Comparison of ENCODE assay signal across 9 cellular contexts in genomic region chr18:12271376-12272235, GRCh38. TPM values are rescaled to one million over a fixed set of nuclear protein-coding genes. Genes with fewer than 3 reads are reported as not detected.
DNase-seq lines count a peak whose midpoint lies in the region; ATAC-seq and TF ChIP-seq lines count a peak whose summit lies in the region.
"Had no signal": no experiment of that assay in that cellular context is flagged by ENCODE, and none has a peak within 500 bp of the region (broad histone marks: within the 10 kb centered on the region; RNA-seq: fewer than 3 reads in every experiment).

No MANE protein-coding gene starts in this region.

- peaks cover 17% of the 10 kb centered on the region for H3K27me3 Mint-ChIP-seq in activated T-cell treated with anti-CD3 and anti-CD28 coated beads, Interleukin-2, amount 50 U/mL, for 72 hours (ENCODE audit: low read depth)

- POLR2A ChIA-PET in OCI-LY7 (lab: Charles Lee) = interaction anchor here (0.7 kb wide), 1 partner anchor 12 kb away, joined by 3 read pairs; no protein-coding TSS in a partner anchor

- no peaks in the 10 kb centered on the region for H3K36me3 Mint-ChIP-seq in activated T-cell treated with anti-CD3 and anti-CD28 coated beads, Interleukin-2, amount 50 U/mL, for 72 hours (ENCODE audit: insufficient read depth in 2 of 2)

- BruUV-seq in OCI-LY7 (replicated peaks; lab: Mats Ljungman, UMichigan) = no TSS peak

- no peaks in the 10 kb centered on the region for H3K79me2 ChIP-seq in OCI-LY7 (ENCODE audit: insufficient read depth, low read depth, low read length)

- H3K27ac Mint-ChIP-seq in activated T-cell treated with anti-CD3 and anti-CD28 coated beads, Interleukin-2, amount 50 U/mL, for 72 hours = no peak overlapping the region

- DNase-seq in C1 segment of cervical spinal cord (lab: John Stamatoyannopoulos, UW) (peak in 8 of 14 donors; percentile 23 to 75 (median 42)), OCI-LY7 (ENCODE audit: low spot score) (peak; percentile 69), fibroblast of villous mesenchyme (ENCODE audit: low read depth) (peak; percentile 81), thoracic aorta (ENCODE audit: low spot score) (no peak)
- peak; percentile 52 to 57 for DNase-seq in activated T-cell treated with anti-CD3 and anti-CD28 coated beads, Interleukin-2, amount 50 U/mL, for 72 hours

- no peaks in the 10 kb centered on the region for H3K4me1 Mint-ChIP-seq in activated T-cell treated with anti-CD3 and anti-CD28 coated beads, Interleukin-2, amount 50 U/mL, for 72 hours (ENCODE audit: low read depth)

- H3K9me3 Mint-ChIP-seq in activated T-cell treated with anti-CD3 and anti-CD28 coated beads, Interleukin-2, amount 50 U/mL, for 72 hours = no peaks in the 10 kb centered on the region

- intact Hi-C loops in OCI-LY7 (cut with micrococcal nuclease; ENCODE audit: unreplicated experiment) = no loop called here

- no peaks in the 10 kb centered on the region for H3K9me2 ChIP-seq in OCI-LY7 (ENCODE audit: insufficient read depth, low read length)

- H3K36me3 ChIP-seq in HUES6 (ENCODE audit: control insufficient read depth, insufficient read depth, low read length) (no peaks in the 10 kb centered on the region), OCI-LY7 (ENCODE audit: insufficient read depth, low read length) (no peaks in the 10 kb centered on the region), neuron (ENCODE audit: insufficient read depth, low read length) (no peaks in the 10 kb centered on the region), thoracic aorta (no peaks in the 10 kb centered on the region)

- peak overlapping the region; percentile 34; the same call in 1 of the 2 replicates for H2AFZ ChIP-seq in OCI-LY7 (ENCODE audit: low read length)
- peak overlapping the region; percentile 100 for H2AFZ ChIP-seq in neuron (ENCODE audit: low read depth, low read length)

- ATAC-seq in GM19438 (IDR thresholded peaks at IDR 0.05; ENCODE audit: low read depth, unreplicated experiment) (peak; percentile 90), thoracic aorta (ENCODE audit: insufficient number of reproducible peaks, low FRiP score, low read depth) (peak; percentile 88)
- ATAC-seq in activated T-cell treated with anti-CD3 and anti-CD28 coated beads, Interleukin-2, amount 50 U/mL, for 72 hours (replicated peaks in 1 of 2) = peak; percentile 75 to 81

- H3K4me1 ChIP-seq in HUES6 (ENCODE audit: control insufficient read depth, insufficient read depth, low read length) = peaks cover 10% of the 10 kb centered on the region
- no peaks in the 10 kb centered on the region for H3K4me1 ChIP-seq in OCI-LY7 (ENCODE audit: insufficient read depth, low read length, poor library complexity, severe bottlenecking)
- no peaks in the 10 kb centered on the region for H3K4me1 ChIP-seq in neuron (ENCODE audit: insufficient read depth, low read length)
- H3K4me1 ChIP-seq in thoracic aorta (ENCODE audit: control insufficient read depth in 1 of 2, low read depth in 2 of 2) = peaks cover 0 to 8% of the 10 kb centered on the region in 2 donors

- H3K27me3 ChIP-seq in HUES6 (ENCODE audit: control insufficient read depth, insufficient read depth, low read length) (no peaks in the 10 kb centered on the region), neuron (ENCODE audit: insufficient read depth, low read length) (no peaks in the 10 kb centered on the region), thoracic aorta (replicated peaks; ENCODE audit: insufficient read depth) (no peaks in the 10 kb centered on the region)

- CTCF ChIA-PET in OCI-LY7 (lab: Charles Lee; ENCODE audit: unreplicated experiment) = no interaction called here

- TF ChIP-seq CTCF in OCI-LY7 (conservative IDR thresholded peaks at IDR 0.05; ENCODE audit: low read length) (peak; percentile 71), fibroblast of villous mesenchyme (IDR thresholded peaks at IDR 0.05; ENCODE audit: insufficient read depth, low read depth, low read length) (peak; percentile 74), thoracic aorta (IDR thresholded peaks at IDR 0.05) (peak; percentile 69)

- H3K9me3 ChIP-seq in HUES6 (ENCODE audit: control insufficient read depth, insufficient read depth, low read depth, low read length) (no peaks in the 10 kb centered on the region), OCI-LY7 (ENCODE audit: low read length) (no peaks in the 10 kb centered on the region), neuron (ENCODE audit: low read length) (no peaks in the 10 kb centered on the region), thoracic aorta (no peaks in the 10 kb centered on the region)

- H3K27ac ChIP-seq in HUES6 (ENCODE audit: low read depth, low read length) (peak overlapping the region; percentile 61; the same call in 1 of the 2 replicates), OCI-LY7 (ENCODE audit: low read depth, low read length, poor library complexity, severe bottlenecking) (no peak overlapping the region), thoracic aorta (peak overlapping the region; percentile 67 to 68)

- H4K20me1 ChIP-seq in OCI-LY7 (ENCODE audit: insufficient read depth, low read length) = no peaks in the 10 kb centered on the region

- H3K4me3 ChIP-seq in HUES6 (ENCODE audit: low read depth, low read length) = peak overlapping the region; percentile 89
- H3K4me3 ChIP-seq in OCI-LY7 (ENCODE audit: low read depth, low read length, poor library complexity, severe bottlenecking) = peak overlapping the region; percentile 60
- H3K4me3 ChIP-seq in fibroblast of villous mesenchyme (ENCODE audit: low read depth, low read length) = peak overlapping the region; percentile 61
- peak overlapping the region; percentile 64 for H3K4me3 ChIP-seq in neuron (ENCODE audit: low read length)
- peak overlapping the region; percentile 83 for H3K4me3 ChIP-seq in thoracic aorta

- peak overlapping the region; percentile 58 for H3K4me2 ChIP-seq in OCI-LY7 (ENCODE audit: low read length)

- peak overlapping the region; percentile 59 to 63 for H3K4me3 Mint-ChIP-seq in activated T-cell treated with anti-CD3 and anti-CD28 coated beads, Interleukin-2, amount 50 U/mL, for 72 hours

- H3K9ac ChIP-seq in HUES6 (ENCODE audit: low read length) = peak overlapping the region; percentile 72

RNA-seq across cellular contexts. Expression of gene CIDEA, which starts 17.4 kb away (rescaled TPM):
- total RNA-seq in OCI-LY7 (2014; rRNA removed; shearing (Covaris generic)) = not detected in 2 replicates
- total RNA-seq in OCI-LY7 (2022) = not detected in 2 replicates
- not detected for total RNA-seq in activated T-cell treated with anti-CD3 and anti-CD28 coated beads, Interleukin-2, amount 50 U/mL, for 72 hours
- total RNA-seq in fibroblast of villous mesenchyme = not detected in 2 replicates
- total RNA-seq in thoracic aorta = not detected
- total RNA-seq: activated CD8-positive, alpha-beta memory T cell treated with anti-CD3 and anti-CD28 coated beads for 36 hours had no signal

RNA-seq across cellular contexts. Expression of gene TUBB6, which starts 36.4 kb away (rescaled TPM):
- total RNA-seq in OCI-LY7 (2014; rRNA removed; shearing (Covaris generic)) = not detected in 2 replicates
- total RNA-seq in OCI-LY7 (2022) = not detected in 2 replicates
- total RNA-seq in activated T-cell treated with anti-CD3 and anti-CD28 coated beads, Interleukin-2, amount 50 U/mL, for 72 hours = 1 to 10 TPM; 4.3 to 5.2 TPM
- 821 and 1,150 TPM in 2 replicates for total RNA-seq in fibroblast of villous mesenchyme
- total RNA-seq in thoracic aorta = 100 to 1,000 TPM; 357 to 454 TPM

Comparison
In these comparisons a context has a peak if more than half of its experiments do, and no peak if none do; other contexts are left out.
1. RNA of gene TUBB6, which starts 36.4 kb away (total RNA-seq): 821 to 1,150 TPM in fibroblast of villous mesenchyme and 357 to 454 TPM in thoracic aorta; 4.3 to 5.2 TPM in activated T-cell treated with anti-CD3 and anti-CD28 coated beads, Interleukin-2, amount 50 U/mL, for 72 hours and not detected in OCI-LY7; every median in the first group is over 10 times any median in the second.
2. Peak in every context shown above with its lines, with median percentiles within 50 percentile points of each other: ATAC-seq, H3K4me3 ChIP-seq and CTCF ChIP-seq.